Comparison of ENCODE assay signal across 1 cellular context in genomic region chr1:67052741-67053534, GRCh38.
TF ChIP-seq lines count a peak whose summit lies in the region.

No MANE protein-coding gene starts in this region.

TF ChIP-seq in IMR-90, 13 proteins besides CTCF, POLR2A, EP300 and RAD21 (continued from another document):
- TF ChIP-seq USF2 (IDR thresholded peaks at IDR 0.05; ENCODE audit: low read depth, low read length), result no peak
- no peak for TF ChIP-seq MAZ (IDR thresholded peaks at IDR 0.05; ENCODE audit: borderline replicate concordance, low read depth, low read length)
- no peak for TF ChIP-seq CEBPB (IDR thresholded peaks at IDR 0.05; ENCODE audit: low read depth, low read length)
- no peak for TF ChIP-seq NFE2L2 (IDR thresholded peaks at IDR 0.05; ENCODE audit: low read depth, low read length)
- TF ChIP-seq MXI1 (IDR thresholded peaks at IDR 0.05; ENCODE audit: borderline replicate concordance, low read depth, low read length), result no peak
